In the genomic region with DNA sequence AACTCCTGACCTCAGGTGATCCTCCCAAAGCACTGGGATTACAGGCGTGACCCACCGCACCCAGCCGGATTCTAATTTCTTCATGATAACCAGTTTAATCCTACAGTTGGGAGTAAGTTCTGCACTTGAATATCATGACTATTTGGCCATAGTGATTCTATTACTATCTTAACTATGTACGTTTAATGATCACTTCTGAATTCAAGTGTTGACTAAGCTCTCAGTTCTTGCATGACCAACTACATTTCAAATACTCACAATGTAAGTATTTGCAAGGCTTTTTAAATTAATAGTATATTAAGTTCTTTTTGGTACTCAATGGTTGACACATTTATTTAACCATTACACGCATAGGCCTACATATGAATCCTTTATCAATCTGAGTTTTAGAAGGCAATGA, we compare ENCODE assay signal across 23 cellular contexts.
"Had no signal": no experiment of that assay in that cellular context is flagged by ENCODE, and none has a peak within 500 bp of the region (broad histone marks: within the 10 kb centered on the region; RNA-seq: fewer than 3 reads in every experiment).

No MANE protein-coding gene starts in this region.

- H3K4me1 ChIP-seq: colonic mucosa, heart left ventricle, lower lobe of right lung had no signal

- H3K36me3 ChIP-seq: colonic mucosa had no signal

- H3K27me3 Mint-ChIP-seq: dendritic cell treated with granulocyte-macrophage colony-stimulating factor and Interleukin-4, amounts not matched to agents 40 ng/mL and 50 ng/mL, for 4 days; naive B cell had no signal

- DNase-seq: colonic mucosa; cortex of kidney; dorsolateral prefrontal cortex; effector CD4-positive, alpha-beta T cell; effector memory CD4-positive, alpha-beta T cell; foreskin keratinocyte; heart left ventricle; hypothalamus; immature natural killer cell; kidney; kidney glomerular epithelial cell; left colon; left ventricle myocardium superior; lower lobe of right lung; mesenchymal stem cell; mucosa of descending colon; naive B cell had no signal

- H3K9me3 Mint-ChIP-seq: dendritic cell treated with granulocyte-macrophage colony-stimulating factor and Interleukin-4, amounts not matched to agents 40 ng/mL and 50 ng/mL, for 4 days; immature natural killer cell; mesothelial cell of epicardium; naive B cell had no signal

- H3K9me3 ChIP-seq: colonic mucosa, esophagus muscularis mucosa, gastroesophageal sphincter, heart left ventricle, lower lobe of right lung, mucosa of descending colon had no signal

- H2AFZ ChIP-seq: hepatocyte had no signal

- ATAC-seq: foreskin keratinocyte, gastroesophageal sphincter, heart left ventricle, left colon, left lobe of liver, left ventricle myocardium superior, mucosa of descending colon had no signal

- H3K4me1 Mint-ChIP-seq: immature natural killer cell, naive B cell had no signal

- H3K4me3 ChIP-seq: colonic mucosa, dorsolateral prefrontal cortex, esophagus muscularis mucosa, gastroesophageal sphincter, heart left ventricle, hepatocyte, lower lobe of right lung, mucosa of descending colon had no signal

- H3K27ac ChIP-seq: colonic mucosa, dorsolateral prefrontal cortex, esophagus muscularis mucosa, foreskin keratinocyte, gastroesophageal sphincter, heart left ventricle, hepatocyte, lower lobe of right lung had no signal

- H3K27me3 ChIP-seq: colonic mucosa, dorsolateral prefrontal cortex, esophagus muscularis mucosa, foreskin keratinocyte, gastroesophageal sphincter, heart left ventricle, hepatocyte had no signal

- H3K79me2 ChIP-seq: hepatocyte had no signal

- H3K4me2 ChIP-seq: hepatocyte had no signal

- H3K27ac Mint-ChIP-seq: dendritic cell treated with granulocyte-macrophage colony-stimulating factor and Interleukin-4, amounts not matched to agents 40 ng/mL and 50 ng/mL, for 4 days; immature natural killer cell; mesothelial cell of epicardium; naive B cell had no signal

- H3K4me3 Mint-ChIP-seq: dendritic cell treated with granulocyte-macrophage colony-stimulating factor and Interleukin-4, amounts not matched to agents 40 ng/mL and 50 ng/mL, for 4 days; immature natural killer cell; mesothelial cell of epicardium; naive B cell had no signal
